Comparison of ENCODE assay signal across 17 cellular contexts in the genomic region with DNA sequence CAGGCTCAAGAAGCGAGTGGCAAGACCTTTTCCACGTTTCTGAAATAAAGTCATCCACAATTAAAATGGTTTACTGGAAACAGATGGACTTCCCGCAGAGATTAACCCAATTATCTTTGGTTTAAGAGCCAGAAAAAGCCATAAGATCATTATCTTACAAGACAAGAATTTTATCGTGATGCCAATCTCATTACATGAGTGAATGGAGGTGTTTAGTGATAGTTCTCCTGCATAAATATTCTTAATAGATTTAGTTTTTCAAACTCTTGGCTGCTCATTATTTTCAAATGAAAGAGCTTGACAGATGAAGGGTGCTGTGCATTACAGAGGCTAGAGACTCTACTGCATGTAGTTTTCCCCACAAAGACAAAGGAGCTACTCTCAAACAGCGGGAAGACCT.
DNase-seq lines count a peak whose midpoint lies in the region; ATAC-seq, FAIRE-seq and TF ChIP-seq lines count a peak whose summit lies in the region.
"Had no signal": no experiment of that assay in that cellular context is flagged by ENCODE, and none has a peak within 500 bp of the region (broad histone marks: within the 10 kb centered on the region; RNA-seq: fewer than 3 reads in every experiment).

No MANE protein-coding gene starts in this region.

- TF ChIP-seq CTCF in A673 (conservative IDR thresholded peaks at IDR 0.05; ENCODE audit: low read depth, low read length), result no peak
- no peak for TF ChIP-seq CTCF in GM23338 (conservative IDR thresholded peaks at IDR 0.05; ENCODE audit: low read depth in 2 of 2)
- TF ChIP-seq CTCF in thyroid gland (IDR thresholded peaks at IDR 0.05), result no peak

- H4K20me1 ChIP-seq in GM23338 (replicated peaks; ENCODE audit: insufficient read depth), result no peaks in the 10 kb centered on the region

- H3K9me3 ChIP-seq in A673 (ENCODE audit: low read depth, low read length, poor library complexity, severe bottlenecking) (no peaks in the 10 kb centered on the region), thyroid gland (no peaks in the 10 kb centered on the region)
- H3K9me3 ChIP-seq: Caco-2 had no signal

- H3K4me3 Mint-ChIP-seq in GM23338, result no peak overlapping the region
- H3K4me3 Mint-ChIP-seq: H9; T-helper 1 cell treated with Interleukin-12 subunit alpha and Interleukin-12 subunit beta and Interleukin-4 antibody, amounts not matched to agents 30 μg/mL and 1 μg/mL, for 36 hours had no signal

- H2AFZ ChIP-seq in GM23338, result peak overlapping the region; percentile 14; the same call in 1 of the 2 replicates

- H3K27me3 ChIP-seq in A673 (replicated peaks; ENCODE audit: insufficient read depth, low read depth, low read length, poor library complexity) (no peaks in the 10 kb centered on the region), GM23338 (ENCODE audit: insufficient read depth) (no peaks in the 10 kb centered on the region), thyroid gland (no peaks in the 10 kb centered on the region)

- H3K27ac ChIP-seq in A673 (ENCODE audit: low read depth, low read length, poor library complexity, severe bottlenecking), result no peak overlapping the region
- no peak overlapping the region for H3K27ac ChIP-seq in GM23338 (ENCODE audit: low read depth)
- no peak overlapping the region for H3K27ac ChIP-seq in thyroid gland
- H3K27ac ChIP-seq: SK-N-MC had no signal

- no peaks in the 10 kb centered on the region; the same call in 2 of the 3 replicates for H3K9me3 Mint-ChIP-seq in GM23338
- H3K9me3 Mint-ChIP-seq: H9 had no signal

- no peak overlapping the region for H3K27ac Mint-ChIP-seq in GM23338
- H3K27ac Mint-ChIP-seq: H9; T-helper 1 cell treated with Interleukin-12 subunit alpha and Interleukin-12 subunit beta and Interleukin-4 antibody, amounts not matched to agents 30 μg/mL and 1 μg/mL, for 36 hours had no signal

- no peak for TF ChIP-seq POLR2A in thyroid gland (IDR thresholded peaks at IDR 0.05)

- no peaks in the 10 kb centered on the region for H3K36me3 ChIP-seq in A673 (ENCODE audit: insufficient read depth, low read length, poor library complexity, severe bottlenecking)
- no peaks in the 10 kb centered on the region for H3K36me3 ChIP-seq in GM23338 (ENCODE audit: insufficient read depth)
- no peaks in the 10 kb centered on the region for H3K36me3 ChIP-seq in thyroid gland

- ATAC-seq in GM23338, result no peak
- ATAC-seq in GM18867 (IDR thresholded peaks at IDR 0.05; ENCODE audit: unreplicated experiment), result no peak

- POLR2A ChIA-PET in A673 (lab: Charles Lee; ENCODE audit: low non-redundant PET), result no interaction called here

- no peak overlapping the region for H3K4me2 ChIP-seq in GM23338

- CTCF ChIA-PET in A673 (lab: Charles Lee), result no interaction called here

- intact Hi-C loops in A673 (cut with micrococcal nuclease; ENCODE audit: unreplicated experiment) (no loop called here), thyroid gland (cut with DNase I) (no loop called here)

- H3K4me1 Mint-ChIP-seq in GM23338, result no peaks in the 10 kb centered on the region
- H3K4me1 Mint-ChIP-seq: H9 had no signal

- no peaks in the 10 kb centered on the region for H3K27me3 Mint-ChIP-seq in GM23338 (ENCODE audit: insufficient read depth, low read depth, poor library complexity)

- no peaks in the 10 kb centered on the region for H3F3A ChIP-seq in GM23338 (replicated peaks; ENCODE audit: low read depth)

- DNase-seq in A673 (ENCODE audit: low spot score), result peak; percentile 12
- no peak for DNase-seq in GM23338 (ENCODE audit: low spot score)
- peak; percentile 91 for DNase-seq in NCI-H82 treated with DMSO at 0.1 percent for 48 hours (lab: John Stamatoyannopoulos, UW; ENCODE audit: unreplicated experiment)
- no peak for DNase-seq in activated effector memory CD4-positive, alpha-beta T cell treated with Interleukin-2 at 50 U/mL for 16 hours
- no peak for DNase-seq in NCI-H2029 (lab: John Stamatoyannopoulos, UW)
- no peak for DNase-seq in thyroid gland
- DNase-seq: Caco-2, H9, Karpas-422, NCI-H1105 treated with DMSO at 0.1 percent for 48 hours, NCI-H187 treated with DMSO at 0.1 percent for 48 hours, NCI-H526 had no signal

- H3K9me2 ChIP-seq in GM23338 (ENCODE audit: insufficient read depth), result no peaks in the 10 kb centered on the region

- WGBS in thyroid gland, 2 donors, result 77 to 78% methylated on average over 5 of the region's 5 CpGs

- no peaks in the 10 kb centered on the region for H3K36me3 Mint-ChIP-seq in GM23338 (ENCODE audit: low read depth)

- peak; percentile 39 for FAIRE-seq in endometrium (lab: Jason Lieb, UNC)
- FAIRE-seq: A204.1 had no signal

- H3K4me3 ChIP-seq in A673 (ENCODE audit: low read depth, low read length, poor library complexity, severe bottlenecking), result no peak overlapping the region
- H3K4me3 ChIP-seq in GM23338, result no peak overlapping the region
- H3K4me3 ChIP-seq in thyroid gland (replicated peaks in 1 of 3), result no peak overlapping the region
- H3K4me3 ChIP-seq: SK-N-MC had no signal

- no peaks in the 10 kb centered on the region for H3K79me2 ChIP-seq in GM23338 (replicated peaks; ENCODE audit: insufficient read depth)

- H3K4me1 ChIP-seq in A673 (ENCODE audit: insufficient read depth, low read length, poor library complexity, severe bottlenecking) (no peaks in the 10 kb centered on the region), GM23338 (ENCODE audit: insufficient read depth) (no peaks in the 10 kb centered on the region), thyroid gland (no peaks in the 10 kb centered on the region)
- H3K4me1 ChIP-seq: Caco-2 had no signal

- BruUV-seq in A673 (replicated peaks; lab: Mats Ljungman, UMichigan), result no TSS peak

TF ChIP-seq in GM23338, 12 proteins besides CTCF, POLR2A, EP300 and RAD21 (continues in another document):
- TF ChIP-seq, protein P1, sequence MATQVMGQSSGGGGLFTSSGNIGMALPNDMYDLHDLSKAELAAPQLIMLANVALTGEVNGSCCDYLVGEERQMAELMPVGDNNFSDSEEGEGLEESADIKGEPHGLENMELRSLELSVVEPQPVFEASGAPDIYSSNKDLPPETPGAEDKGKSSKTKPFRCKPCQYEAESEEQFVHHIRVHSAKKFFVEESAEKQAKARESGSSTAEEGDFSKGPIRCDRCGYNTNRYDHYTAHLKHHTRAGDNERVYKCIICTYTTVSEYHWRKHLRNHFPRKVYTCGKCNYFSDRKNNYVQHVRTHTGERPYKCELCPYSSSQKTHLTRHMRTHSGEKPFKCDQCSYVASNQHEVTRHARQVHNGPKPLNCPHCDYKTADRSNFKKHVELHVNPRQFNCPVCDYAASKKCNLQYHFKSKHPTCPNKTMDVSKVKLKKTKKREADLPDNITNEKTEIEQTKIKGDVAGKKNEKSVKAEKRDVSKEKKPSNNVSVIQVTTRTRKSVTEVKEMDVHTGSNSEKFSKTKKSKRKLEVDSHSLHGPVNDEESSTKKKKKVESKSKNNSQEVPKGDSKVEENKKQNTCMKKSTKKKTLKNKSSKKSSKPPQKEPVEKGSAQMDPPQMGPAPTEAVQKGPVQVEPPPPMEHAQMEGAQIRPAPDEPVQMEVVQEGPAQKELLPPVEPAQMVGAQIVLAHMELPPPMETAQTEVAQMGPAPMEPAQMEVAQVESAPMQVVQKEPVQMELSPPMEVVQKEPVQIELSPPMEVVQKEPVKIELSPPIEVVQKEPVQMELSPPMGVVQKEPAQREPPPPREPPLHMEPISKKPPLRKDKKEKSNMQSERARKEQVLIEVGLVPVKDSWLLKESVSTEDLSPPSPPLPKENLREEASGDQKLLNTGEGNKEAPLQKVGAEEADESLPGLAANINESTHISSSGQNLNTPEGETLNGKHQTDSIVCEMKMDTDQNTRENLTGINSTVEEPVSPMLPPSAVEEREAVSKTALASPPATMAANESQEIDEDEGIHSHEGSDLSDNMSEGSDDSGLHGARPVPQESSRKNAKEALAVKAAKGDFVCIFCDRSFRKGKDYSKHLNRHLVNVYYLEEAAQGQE (IDR thresholded peaks at IDR 0.05; ENCODE audit: unreplicated experiment), result no peak
- TF ChIP-seq ZNF331 (CRISPR knock-in tag; IDR thresholded peaks at IDR 0.05; ENCODE audit: low read depth), result no peak
- no peak for TF ChIP-seq EZH2phosphoT487 (IDR thresholded peaks at IDR 0.05; ENCODE audit: unreplicated experiment)
- TF ChIP-seq, protein P2, sequence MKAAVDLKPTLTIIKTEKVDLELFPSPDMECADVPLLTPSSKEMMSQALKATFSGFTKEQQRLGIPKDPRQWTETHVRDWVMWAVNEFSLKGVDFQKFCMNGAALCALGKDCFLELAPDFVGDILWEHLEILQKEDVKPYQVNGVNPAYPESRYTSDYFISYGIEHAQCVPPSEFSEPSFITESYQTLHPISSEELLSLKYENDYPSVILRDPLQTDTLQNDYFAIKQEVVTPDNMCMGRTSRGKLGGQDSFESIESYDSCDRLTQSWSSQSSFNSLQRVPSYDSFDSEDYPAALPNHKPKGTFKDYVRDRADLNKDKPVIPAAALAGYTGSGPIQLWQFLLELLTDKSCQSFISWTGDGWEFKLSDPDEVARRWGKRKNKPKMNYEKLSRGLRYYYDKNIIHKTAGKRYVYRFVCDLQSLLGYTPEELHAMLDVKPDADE (IDR thresholded peaks at IDR 0.05), result no peak
- TF ChIP-seq ZNF114 (CRISPR knock-in tag; IDR thresholded peaks at IDR 0.05), result no peak
- no peak for TF ChIP-seq JUNB (IDR thresholded peaks at IDR 0.05; ENCODE audit: unreplicated experiment)
- TF ChIP-seq NANOG (IDR thresholded peaks at IDR 0.05; ENCODE audit: borderline replicate concordance), result no peak
- no peak for TF ChIP-seq POLR2AphosphoS5 (IDR thresholded peaks at IDR 0.05; ENCODE audit: low read depth)
- no peak for TF ChIP-seq CREB1 (CRISPR knock-in tag; IDR thresholded peaks at IDR 0.05; ENCODE audit: low read depth)

Comparison
In these comparisons a context has a peak if more than half of its experiments do, and no peak if none do; other contexts are left out.
1. DNase-seq: peak in A673 (single experiment) and NCI-H82 treated with DMSO at 0.1 percent for 48 hours (single experiment); none in GM23338 (single experiment), activated effector memory CD4-positive, alpha-beta T cell treated with Interleukin-2 at 50 U/mL for 16 hours (single experiment), NCI-H2029 (single experiment) and thyroid gland (0 of 2).